8 cellular contexts compared by ENCODE assay signal in genomic region chr2:181904022-181904632, GRCh38. TPM values are rescaled to one million over a fixed set of nuclear protein-coding genes. Genes with fewer than 3 reads are reported as not detected.
DNase-seq lines count a peak whose midpoint lies in the region; ATAC-seq, FAIRE-seq and TF ChIP-seq lines count a peak whose summit lies in the region.

No MANE protein-coding gene starts in this region.

- TF ChIP-seq RAD21 in HCT116 (IDR thresholded peaks at IDR 0.05; ENCODE audit: low read depth), result peak; percentile 48

- H3K4me3 ChIP-seq in HCT116 (replicated peaks in 1 of 2; ENCODE audit: low read depth in 1 of 2, low read length in 2 of 2) (no peak overlapping the region), esophagus squamous epithelium (no peak overlapping the region), parathyroid adenoma (ENCODE audit: low read depth, low read length) (no peak overlapping the region)

- RAD21 ChIA-PET in HCT116 (lab: Charles Lee; ENCODE audit: low non-redundant PET in 1 of 2, low total read pairs in 2 of 2, uncharacterized antibody in 2 of 2, unreplicated experiment in 2 of 2), result no interaction called here

- POLR2A ChIA-PET in HCT116 (lab: Charles Lee), result interaction anchor here (0.7 to 2.2 kb wide), 9 partner anchors 9 to 161 kb away, joined by 3 to 11 read pairs (median 5); partner anchors contain the start of gene ITPRID2

- H3K9me3 ChIP-seq in HCT116 (ENCODE audit: control insufficient read depth in 1 of 2, insufficient read depth in 1 of 2, low read depth in 1 of 2, low read length in 2 of 2) (no peaks in the 10 kb centered on the region), esophagus squamous epithelium (no peaks in the 10 kb centered on the region), parathyroid adenoma (ENCODE audit: control insufficient read depth, low read length) (no peaks in the 10 kb centered on the region)

- peak overlapping the region; percentile 10 for H3K4me2 ChIP-seq in HCT116 (ENCODE audit: low read length)
- H3K4me2 ChIP-seq in parathyroid adenoma (ENCODE audit: low read length), result no peak overlapping the region

- intact Hi-C loops in HCT116 (cut with micrococcal nuclease) (loop anchor here (1.0 to 5.0 kb wide), 2 partner anchors 161 to 332 kb away; no protein-coding TSS in a partner anchor), esophagus squamous epithelium (cut with DNase I) (no loop called here)

- H3K27ac ChIP-seq in HCT116 (ENCODE audit: low read depth, low read length) (peak overlapping the region; percentile 99), esophagus squamous epithelium (no peak overlapping the region), parathyroid adenoma (no peak overlapping the region)

- TF ChIP-seq POLR2A in HCT116 (IDR thresholded peaks at IDR 0.05; ENCODE audit: borderline replicate concordance, extremely low read depth, insufficient read depth, insufficient read length) (no peak), esophagus squamous epithelium (IDR thresholded peaks at IDR 0.05) (no peak)

- H3K9ac ChIP-seq in HCT116 (ENCODE audit: low read length), result no peak overlapping the region
- H3K9ac ChIP-seq in parathyroid adenoma, result no peak overlapping the region

- H3K4me1 ChIP-seq in HCT116 (ENCODE audit: control insufficient read depth in 1 of 2, insufficient read depth in 2 of 2, low read length in 2 of 2) (peaks cover 71 to 98% of the 10 kb centered on the region in 2 experiments), esophagus squamous epithelium (peaks cover 0 to 21% (median 0%) of the 10 kb centered on the region in 3 donors), parathyroid adenoma (no peaks in the 10 kb centered on the region)

- no peaks in the 10 kb centered on the region for H3K27me3 ChIP-seq in HCT116 (ENCODE audit: insufficient read depth, low read length)
- H3K27me3 ChIP-seq in esophagus squamous epithelium, result no peaks in the 10 kb centered on the region
- H3K27me3 ChIP-seq in parathyroid adenoma (ENCODE audit: control insufficient read depth, insufficient read depth, low read length), result no peaks in the 10 kb centered on the region

- peaks cover 46% of the 10 kb centered on the region for H4K20me1 ChIP-seq in HCT116 (ENCODE audit: insufficient read depth)

- BruUV-seq in HCT116 (replicated peaks; lab: Mats Ljungman, UMichigan), result no TSS peak

- CTCF ChIA-PET in HCT116 (lab: Charles Lee), result interaction anchor here (0.6 to 3.3 kb wide), 11 partner anchors 9 to 189 kb away, joined by 3 to 34 read pairs (median 4); no protein-coding TSS in a partner anchor

- H3K79me2 ChIP-seq in HCT116 (ENCODE audit: insufficient read depth, low read length) (peaks cover 100% of the 10 kb centered on the region), parathyroid adenoma (no peaks in the 10 kb centered on the region)

- 20 to 26% methylated on average over 2 of the region's 2 CpGs for WGBS in esophagus squamous epithelium, 2 donors

- TF ChIP-seq CTCF in HCT116 (IDR thresholded peaks at IDR 0.05 in 2 of 3, conservative IDR thresholded peaks at IDR 0.05 in 1 of 3; ENCODE audit: borderline replicate concordance in 1 of 3, insufficient read depth in 1 of 3, low read depth in 2 of 3, low read length in 2 of 3), result peak; percentile 24 to 59 (median 30); a peak in 3 of 6 replicates
- peak; percentile 12 to 57 (median 44) for TF ChIP-seq CTCF in esophagus squamous epithelium (IDR thresholded peaks at IDR 0.05)
- peak; percentile 58 for TF ChIP-seq CTCF in parathyroid adenoma (IDR thresholded peaks at IDR 0.05)

- peak; percentile 9 for DNase-seq in GDM1 (lab: John Stamatoyannopoulos, UW)
- no peak for DNase-seq in HCT116 (ENCODE audit: low read depth, low spot score)
- DNase-seq in RCC 7860 (ENCODE audit: low spot score), result peak; percentile 26
- no peak for DNase-seq in esophagus squamous epithelium (lab: John Stamatoyannopoulos, UW)
- DNase-seq in COLO829 (ENCODE audit: low spot score), result no peak
- no peak for DNase-seq in activated CD8-positive, alpha-beta memory T cell treated with anti-CD3 and anti-CD28 coated beads, Interleukin-2, amount 50 U/mL, for 4 hours
- DNase-seq in activated naive CD4-positive, alpha-beta T cell treated with anti-CD3 and anti-CD28 coated beads, Interleukin-2, amount 50 U/mL, for 16 hours, result no peak

- no peaks in the 10 kb centered on the region for H3K9me2 ChIP-seq in HCT116 (ENCODE audit: insufficient read depth)

- H3K36me3 ChIP-seq in HCT116 (ENCODE audit: control insufficient read depth in 1 of 2, insufficient read depth in 2 of 2, low read length in 2 of 2), result peaks cover 64 to 93% of the 10 kb centered on the region in 2 experiments
- H3K36me3 ChIP-seq in esophagus squamous epithelium, result peaks cover 0 to 69% (median 38%) of the 10 kb centered on the region in 3 donors
- H3K36me3 ChIP-seq in parathyroid adenoma (ENCODE audit: control insufficient read depth, insufficient read depth, low read length), result no peaks in the 10 kb centered on the region

- ATAC-seq in HCT116, result no peak

- peak; percentile 60 for FAIRE-seq in RCC 7860 (lab: Jason Lieb, UNC)

- H2AFZ ChIP-seq in HCT116 (ENCODE audit: low read depth, low read length, poor library complexity, severe bottlenecking) (no peak overlapping the region), parathyroid adenoma (no peak overlapping the region)

TF ChIP-seq in HCT116, 20 proteins besides CTCF, POLR2A, EP300 and RAD21:
- TF ChIP-seq JUND (IDR thresholded peaks at IDR 0.05), result 0 out of 2 replicates have a peak, but pooled peaks have one; percentile 18
- TF ChIP-seq ATF3 (IDR thresholded peaks at IDR 0.05), result no peak

RNA-seq across cellular contexts. Expression of gene ITPRID2, which starts 12.6 kb away (rescaled TPM):
- 1,605 TPM for total RNA-seq in HCT116 (2021; ENCODE audit: unreplicated experiment)
- polyA plus RNA-seq in HCT116 (2012), result 428 and 446 TPM in 2 replicates
- total RNA-seq in esophagus squamous epithelium, result 10 to 100 TPM; 20.1 to 69.2 (median 60.1) TPM

Comparison
In these comparisons a context has a peak if more than half of its experiments do, and no peak if none do; other contexts are left out.
1. DNase-seq: peak in GDM1 (single experiment) and RCC 7860 (single experiment); none in HCT116 (single experiment), esophagus squamous epithelium (single experiment), COLO829 (single experiment), activated CD8-positive, alpha-beta memory T cell treated with anti-CD3 and anti-CD28 coated beads, Interleukin-2, amount 50 U/mL, for 4 hours (single experiment) and activated naive CD4-positive, alpha-beta T cell treated with anti-CD3 and anti-CD28 coated beads, Interleukin-2, amount 50 U/mL, for 16 hours (single experiment).
2. RNA of gene ITPRID2, which starts 12.6 kb away (total RNA-seq): 1,605 TPM in HCT116 (single experiment); 20.1 to 69.2 TPM in esophagus squamous epithelium; every median in the first group is over 10 times any median in the second.
3. Peak in every context shown above with its lines, with median percentiles within 50 percentile points of each other: CTCF ChIP-seq.